In genomic region chr19:17334414-17335409, GRCh38 we compare ENCODE assay signal across 8 cellular contexts. TPM values are rescaled to one million over a fixed set of nuclear protein-coding genes. Genes with fewer than 3 reads are reported as not detected.
A peak's percentile ranks its signal among the peaks of the same experiment; 100 is the strongest.
DNase-seq lines count a peak whose midpoint lies in the region; ATAC-seq and TF ChIP-seq lines count a peak whose summit lies in the region.

Gene ANO8 (minus strand): TSS chr19:17334855. CDS start chr19:17334670, 185 bp downstream.

- H3K27me3 Mint-ChIP-seq in CD4-positive, alpha-beta T cell = no peaks in the 10 kb centered on the region
- H3K27me3 Mint-ChIP-seq in activated T-helper 2 cell treated with anti-CD3 and anti-CD28 coated beads, Interferon-gamma antibody, Interleukin-2, Interleukin-4, amounts not matched to agents 10 μg/mL and 5 μg/mL and 100 μg/mL, durations not matched to agents 14 hours and 24 hours and 36 hours (ENCODE audit: low read depth) = peaks cover 9% of the 10 kb centered on the region
- H3K27me3 Mint-ChIP-seq in natural killer cell treated with Interleukin-12 subunit alpha and Interleukin-12 subunit beta and Interleukin-15 and Interleukin-18, amount 100 ng/mL, for 72 hours = no peaks in the 10 kb centered on the region

- intact Hi-C loops in CD4-positive, alpha-beta T cell (cut with DNase I, micrococcal nuclease) = loop anchor here (1.0 to 5.0 kb wide), 3 partner anchors 25 to 42 kb away; partner anchors contain the start of gene DDA1 (in 1 of the 2)
- intact Hi-C loops in activated T-helper 2 cell treated with anti-CD3 and anti-CD28 coated beads, Interferon-gamma antibody, Interleukin-2, Interleukin-4, amounts not matched to agents 10 μg/mL and 5 μg/mL and 100 μg/mL, durations not matched to agents 14 hours and 24 hours and 36 hours (cut with micrococcal nuclease) = loop anchor here (5.0 kb wide), 2 partner anchors 42 to 73 kb away; partner anchors contain the start of gene BST2

- peaks cover 40% of the 10 kb centered on the region for H3K4me1 Mint-ChIP-seq in CD4-positive, alpha-beta T cell (ENCODE audit: low read depth)
- peaks cover 15% of the 10 kb centered on the region for H3K4me1 Mint-ChIP-seq in activated T-helper 2 cell treated with anti-CD3 and anti-CD28 coated beads, Interferon-gamma antibody, Interleukin-2, Interleukin-4, amounts not matched to agents 10 μg/mL and 5 μg/mL and 100 μg/mL, durations not matched to agents 14 hours and 24 hours and 36 hours (ENCODE audit: low read depth)
- H3K4me1 Mint-ChIP-seq in natural killer cell treated with Interleukin-12 subunit alpha and Interleukin-12 subunit beta and Interleukin-15 and Interleukin-18, amount 100 ng/mL, for 72 hours (ENCODE audit: low read depth in 2 of 2) = peaks cover 33 to 36% of the 10 kb centered on the region in 2 donors

- H3K4me3 ChIP-seq in RWPE2 (ENCODE audit: severe bottlenecking) (peak within 1 kb of the TSS; percentile 65), fibroblast of pulmonary artery (replicated peaks; ENCODE audit: low read depth, low read length) (peak within 1 kb of the TSS; percentile 60)

- no peaks in the 10 kb centered on the region for H3K4me1 ChIP-seq in RWPE2 (ENCODE audit: insufficient read depth, poor library complexity, severe bottlenecking)

- peak; percentile 56 for ATAC-seq in CD4-positive, alpha-beta T cell (ENCODE audit: poor library complexity)
- ATAC-seq in GM21526 (IDR thresholded peaks at IDR 0.05; ENCODE audit: low FRiP score, unreplicated experiment) = peak; percentile 49
- peak; percentile 64 for ATAC-seq in RWPE2 (ENCODE audit: low read depth)
- peak; percentile 74 to 81 for ATAC-seq in natural killer cell treated with Interleukin-12 subunit alpha and Interleukin-12 subunit beta and Interleukin-15 and Interleukin-18, amount 100 ng/mL, for 72 hours

- H3K36me3 Mint-ChIP-seq in CD4-positive, alpha-beta T cell (ENCODE audit: low read depth) = peaks cover 16% of the 10 kb centered on the region
- H3K36me3 Mint-ChIP-seq in activated T-helper 2 cell treated with anti-CD3 and anti-CD28 coated beads, Interferon-gamma antibody, Interleukin-2, Interleukin-4, amounts not matched to agents 10 μg/mL and 5 μg/mL and 100 μg/mL, durations not matched to agents 14 hours and 24 hours and 36 hours (ENCODE audit: low read depth) = peaks cover 23% of the 10 kb centered on the region
- no peaks in the 10 kb centered on the region for H3K36me3 Mint-ChIP-seq in natural killer cell treated with Interleukin-12 subunit alpha and Interleukin-12 subunit beta and Interleukin-15 and Interleukin-18, amount 100 ng/mL, for 72 hours

- H3K27ac ChIP-seq in CD4-positive, alpha-beta T cell (ENCODE audit: low read depth, low read length) = peak within 1 kb of the TSS; percentile 19
- H3K27ac ChIP-seq in RWPE2 (ENCODE audit: poor library complexity, severe bottlenecking) = peak within 1 kb of the TSS; percentile 57

- TF ChIP-seq CTCF in CD4-positive, alpha-beta T cell (IDR thresholded peaks at IDR 0.05) = no peak
- no peak for TF ChIP-seq CTCF in RWPE2 (IDR thresholded peaks at IDR 0.05; ENCODE audit: poor library complexity, severe bottlenecking)
- no peak for TF ChIP-seq CTCF in fibroblast of pulmonary artery (IDR thresholded peaks at IDR 0.05; ENCODE audit: low read length, missing control alignments)

- H3K27ac Mint-ChIP-seq in CD4-positive, alpha-beta T cell = peak within 1 kb of the TSS; percentile 84
- peak within 1 kb of the TSS; percentile 85 for H3K27ac Mint-ChIP-seq in activated T-helper 2 cell treated with anti-CD3 and anti-CD28 coated beads, Interferon-gamma antibody, Interleukin-2, Interleukin-4, amounts not matched to agents 10 μg/mL and 5 μg/mL and 100 μg/mL, durations not matched to agents 14 hours and 24 hours and 36 hours
- peak within 1 kb of the TSS; percentile 22 to 58 for H3K27ac Mint-ChIP-seq in natural killer cell treated with Interleukin-12 subunit alpha and Interleukin-12 subunit beta and Interleukin-15 and Interleukin-18, amount 100 ng/mL, for 72 hours

- peak; percentile 89 to 98 (median 96) for DNase-seq in CD4-positive, alpha-beta T cell
- DNase-seq in M059J (ENCODE audit: low read depth) (peak; percentile 97), RWPE2 (ENCODE audit: low spot score) (peak; percentile 97), fibroblast of pulmonary artery (ENCODE audit: low read depth) (peak; percentile 99)
- DNase-seq in activated T-helper 2 cell treated with anti-CD3 and anti-CD28 coated beads, Interferon-gamma antibody, Interleukin-2, Interleukin-4, amounts not matched to agents 10 μg/mL and 5 μg/mL and 100 μg/mL, durations not matched to agents 14 hours and 24 hours and 36 hours (ENCODE audit: low spot score) = peak; percentile 96
- DNase-seq in natural killer cell treated with Interleukin-12 subunit alpha and Interleukin-12 subunit beta and Interleukin-15 and Interleukin-18, amount 100 ng/mL, for 72 hours (ENCODE audit: low spot score) = peak; percentile 97
- peak; percentile 86 to 95 (median 92) for DNase-seq in stimulated activated naive CD4-positive, alpha-beta T cell (lab: John Stamatoyannopoulos, UW)

- no peaks in the 10 kb centered on the region for H3K27me3 ChIP-seq in CD4-positive, alpha-beta T cell (ENCODE audit: control insufficient read depth, insufficient read depth, low read length)
- H3K27me3 ChIP-seq in RWPE2 (ENCODE audit: insufficient read depth, poor library complexity, severe bottlenecking) = no peaks in the 10 kb centered on the region

- no peaks in the 10 kb centered on the region for H3K9me3 Mint-ChIP-seq in CD4-positive, alpha-beta T cell
- H3K9me3 Mint-ChIP-seq in activated T-helper 2 cell treated with anti-CD3 and anti-CD28 coated beads, Interferon-gamma antibody, Interleukin-2, Interleukin-4, amounts not matched to agents 10 μg/mL and 5 μg/mL and 100 μg/mL, durations not matched to agents 14 hours and 24 hours and 36 hours = no peaks in the 10 kb centered on the region
- no peaks in the 10 kb centered on the region for H3K9me3 Mint-ChIP-seq in natural killer cell treated with Interleukin-12 subunit alpha and Interleukin-12 subunit beta and Interleukin-15 and Interleukin-18, amount 100 ng/mL, for 72 hours

- H3K4me3 Mint-ChIP-seq in CD4-positive, alpha-beta T cell = peak within 1 kb of the TSS; percentile 93
- peak within 1 kb of the TSS; percentile 84 for H3K4me3 Mint-ChIP-seq in activated T-helper 2 cell treated with anti-CD3 and anti-CD28 coated beads, Interferon-gamma antibody, Interleukin-2, Interleukin-4, amounts not matched to agents 10 μg/mL and 5 μg/mL and 100 μg/mL, durations not matched to agents 14 hours and 24 hours and 36 hours (ENCODE audit: low read depth)
- peak within 1 kb of the TSS; percentile 89 for H3K4me3 Mint-ChIP-seq in natural killer cell treated with Interleukin-12 subunit alpha and Interleukin-12 subunit beta and Interleukin-15 and Interleukin-18, amount 100 ng/mL, for 72 hours

- CTCF ChIA-PET in CD4-positive, alpha-beta T cell (lab: Charles Lee) = interaction anchor here (1.0 to 2.5 kb wide), 5 partner anchors 29 to 74 kb away, joined by 3 to 11 read pairs (median 6); partner anchors contain the start of gene MRPL34

- no peaks in the 10 kb centered on the region for H3K9me3 ChIP-seq in CD4-positive, alpha-beta T cell (ENCODE audit: control insufficient read depth, low read length)
- H3K9me3 ChIP-seq in RWPE2 (ENCODE audit: severe bottlenecking) = no peaks in the 10 kb centered on the region

- POLR2A ChIA-PET in CD4-positive, alpha-beta T cell (lab: Charles Lee) = interaction anchor here (0.6 to 4.0 kb wide), 9 partner anchors 13 to 259 kb away, joined by 3 to 31 read pairs (median 7); partner anchors contain the start of genes ABHD8, DDA1, MRPL34 and MVB12A

- H3K36me3 ChIP-seq in RWPE2 (ENCODE audit: low read depth) = peaks cover 14% of the 10 kb centered on the region

RNA-seq across cellular contexts. Expression of gene ANO8, which starts in this region (rescaled TPM):
- total RNA-seq in CD4-positive, alpha-beta T cell = 10 to 100 TPM; 15.3 TPM
- 3.5 and 5.6 TPM in 2 replicates for total RNA-seq in M059J (2014; rRNA removed; shearing (Covaris generic))
- total RNA-seq in activated T-helper 2 cell treated with anti-CD3 and anti-CD28 coated beads, Interferon-gamma antibody, Interleukin-2, Interleukin-4, amounts not matched to agents 10 μg/mL and 5 μg/mL and 100 μg/mL, durations not matched to agents 14 hours and 24 hours and 36 hours = 9.2 and 9.4 TPM in 2 replicates
- total RNA-seq in natural killer cell treated with Interleukin-12 subunit alpha and Interleukin-12 subunit beta and Interleukin-15 and Interleukin-18, amount 100 ng/mL, for 72 hours = 1 to 10 TPM; 5.5 to 7.0 TPM

Comparison
In these comparisons a context has a peak if more than half of its experiments do, and no peak if none do; other contexts are left out.
1. Peak in every context shown above with its lines: DNase-seq, ATAC-seq, H3K4me3 ChIP-seq and H3K27ac ChIP-seq.